9 cellular contexts compared by ENCODE assay signal in genomic region chr7:55548295-55548731, GRCh38. TPM values are rescaled to one million over a fixed set of nuclear protein-coding genes. Genes with fewer than 3 reads are reported as not detected.
DNase-seq lines count a peak whose midpoint lies in the region; ATAC-seq and TF ChIP-seq lines count a peak whose summit lies in the region.
"Had no signal": no experiment of that assay in that cellular context is flagged by ENCODE, and none has a peak within 500 bp of the region (broad histone marks: within the 10 kb centered on the region; RNA-seq: fewer than 3 reads in every experiment).

No MANE protein-coding gene starts in this region.

- peak; percentile 23 for ATAC-seq in activated CD8-positive, alpha-beta T cell treated with anti-CD3 and anti-CD28 coated beads for 36 hours
- ATAC-seq in activated CD8-positive, alpha-beta T cell treated with anti-CD3 and anti-CD28 coated beads, Interleukin-2, amount 10 ng/mL, durations not matched to agents 7 days and 5 days: no peak
- ATAC-seq in GM23338 (no peak; the same call in 2 of the 3 replicates), HG03520 (IDR thresholded peaks at IDR 0.05; ENCODE audit: unreplicated experiment) (peak; percentile 36), sciatic nerve (peak; percentile 32), T-cell (replicated peaks in 1 of 4) (no peak)

- H3K27me3 Mint-ChIP-seq in activated CD8-positive, alpha-beta T cell treated with anti-CD3 and anti-CD28 coated beads for 36 hours: no peaks in the 10 kb centered on the region
- no peaks in the 10 kb centered on the region for H3K27me3 Mint-ChIP-seq in activated CD8-positive, alpha-beta T cell treated with anti-CD3 and anti-CD28 coated beads, Interleukin-2, amount 10 ng/mL, durations not matched to agents 7 days and 5 days (ENCODE audit: low read depth)
- peaks cover 11% of the 10 kb centered on the region for H3K27me3 Mint-ChIP-seq in GM23338 (ENCODE audit: insufficient read depth, low read depth, poor library complexity)
- H3K27me3 Mint-ChIP-seq in T-cell: no peaks in the 10 kb centered on the region

- TF ChIP-seq CTCF in activated CD8-positive, alpha-beta T cell treated with anti-CD3 and anti-CD28 coated beads for 36 hours (IDR thresholded peaks at IDR 0.05): no peak
- TF ChIP-seq CTCF in GM23338 (conservative IDR thresholded peaks at IDR 0.05; ENCODE audit: low read depth in 2 of 2): no peak

- peaks cover 43% of the 10 kb centered on the region for H4K20me1 ChIP-seq in GM23338 (replicated peaks; ENCODE audit: insufficient read depth)

- no peak for DNase-seq in activated CD8-positive, alpha-beta T cell treated with anti-CD3 and anti-CD28 coated beads for 36 hours
- DNase-seq in activated CD8-positive, alpha-beta T cell treated with anti-CD3 and anti-CD28 coated beads, Interleukin-2, amount 10 ng/mL, durations not matched to agents 7 days and 5 days: no peak
- DNase-seq in GM23338 (ENCODE audit: low spot score): no peak
- DNase-seq in sciatic nerve (ENCODE audit: low spot score): no peak
- no peak for DNase-seq in T-cell
- no peak for DNase-seq in erythroblast (lab: John Stamatoyannopoulos, UW)
- DNase-seq in posterior cingulate gyrus: no peak

- H3K79me2 ChIP-seq in GM23338 (replicated peaks; ENCODE audit: insufficient read depth): peaks cover 100% of the 10 kb centered on the region

- H3K4me3 ChIP-seq in GM23338: no peak overlapping the region

- no peaks in the 10 kb centered on the region; the same call in 1 of the 2 replicates for H3K36me3 ChIP-seq in GM23338 (ENCODE audit: insufficient read depth)

- CTCF ChIA-PET in activated CD8-positive, alpha-beta T cell treated with anti-CD3 and anti-CD28 coated beads for 36 hours (lab: Charles Lee): interaction anchor here (1.2 to 4.4 kb wide), 3 partner anchors 10 to 14 kb away, joined by 3 to 14 read pairs (median 6); no protein-coding TSS in a partner anchor
- CTCF ChIA-PET in activated CD8-positive, alpha-beta T cell treated with anti-CD3 and anti-CD28 coated beads, Interleukin-2, amount 10 ng/mL, durations not matched to agents 7 days and 5 days (lab: Charles Lee): interaction anchor here (1.0 kb wide), 1 partner anchor 11 kb away, joined by 3 read pairs; no protein-coding TSS in a partner anchor
- CTCF ChIA-PET in T-cell (lab: Charles Lee): no interaction called here

- no peak overlapping the region for H3K4me3 Mint-ChIP-seq in activated CD8-positive, alpha-beta T cell treated with anti-CD3 and anti-CD28 coated beads for 36 hours
- no peak overlapping the region for H3K4me3 Mint-ChIP-seq in activated CD8-positive, alpha-beta T cell treated with anti-CD3 and anti-CD28 coated beads, Interleukin-2, amount 10 ng/mL, durations not matched to agents 7 days and 5 days
- H3K4me3 Mint-ChIP-seq in GM23338 (no peak overlapping the region), T-cell (no peak overlapping the region)

- TF ChIP-seq POLR2A in erythroblast (IDR thresholded peaks at IDR 0.05; ENCODE audit: low read length): no peak

- intact Hi-C loops in activated CD8-positive, alpha-beta T cell treated with anti-CD3 and anti-CD28 coated beads for 36 hours (cut with micrococcal nuclease): no loop called here
- intact Hi-C loops in sciatic nerve (cut with DNase I) (no loop called here), posterior cingulate gyrus (cut with DNase I) (no loop called here)

- no peak overlapping the region for H2AFZ ChIP-seq in GM23338

- POLR2A ChIA-PET in activated CD8-positive, alpha-beta T cell treated with anti-CD3 and anti-CD28 coated beads for 36 hours (lab: Charles Lee): interaction anchor here (1.2 kb wide), 1 partner anchor 14 kb away, joined by 4 read pairs; no protein-coding TSS in a partner anchor
- POLR2A ChIA-PET in activated CD8-positive, alpha-beta T cell treated with anti-CD3 and anti-CD28 coated beads, Interleukin-2, amount 10 ng/mL, durations not matched to agents 7 days and 5 days (lab: Charles Lee): no interaction called here
- POLR2A ChIA-PET in T-cell (lab: Charles Lee): no interaction called here

- H3K4me1 Mint-ChIP-seq in activated CD8-positive, alpha-beta T cell treated with anti-CD3 and anti-CD28 coated beads for 36 hours (ENCODE audit: low read depth): peaks cover 82% of the 10 kb centered on the region
- peaks cover 24% of the 10 kb centered on the region for H3K4me1 Mint-ChIP-seq in activated CD8-positive, alpha-beta T cell treated with anti-CD3 and anti-CD28 coated beads, Interleukin-2, amount 10 ng/mL, durations not matched to agents 7 days and 5 days (ENCODE audit: low read depth)
- H3K4me1 Mint-ChIP-seq in GM23338 (peaks cover 72% of the 10 kb centered on the region), T-cell (peaks cover 77 to 92% (median 88%) of the 10 kb centered on the region in 3 donors)

- no peaks in the 10 kb centered on the region for H3K9me2 ChIP-seq in GM23338 (ENCODE audit: insufficient read depth)

- H3K27ac ChIP-seq in GM23338 (ENCODE audit: low read depth): no peak overlapping the region
- H3K27ac ChIP-seq: 22Rv1 had no signal

- peaks cover 60% of the 10 kb centered on the region for H3K4me1 ChIP-seq in GM23338 (ENCODE audit: insufficient read depth)

- no peaks in the 10 kb centered on the region for H3K9me3 Mint-ChIP-seq in activated CD8-positive, alpha-beta T cell treated with anti-CD3 and anti-CD28 coated beads for 36 hours
- H3K9me3 Mint-ChIP-seq in activated CD8-positive, alpha-beta T cell treated with anti-CD3 and anti-CD28 coated beads, Interleukin-2, amount 10 ng/mL, durations not matched to agents 7 days and 5 days (ENCODE audit: insufficient read depth): no peaks in the 10 kb centered on the region
- no peaks in the 10 kb centered on the region for H3K9me3 Mint-ChIP-seq in GM23338
- H3K9me3 Mint-ChIP-seq in T-cell: no peaks in the 10 kb centered on the region

- no peaks in the 10 kb centered on the region for H3K27me3 ChIP-seq in GM23338 (ENCODE audit: insufficient read depth)

- H3K36me3 Mint-ChIP-seq in activated CD8-positive, alpha-beta T cell treated with anti-CD3 and anti-CD28 coated beads for 36 hours (ENCODE audit: low read depth): peaks cover 16% of the 10 kb centered on the region
- H3K36me3 Mint-ChIP-seq in activated CD8-positive, alpha-beta T cell treated with anti-CD3 and anti-CD28 coated beads, Interleukin-2, amount 10 ng/mL, durations not matched to agents 7 days and 5 days (ENCODE audit: low read depth): peaks cover 16% of the 10 kb centered on the region
- H3K36me3 Mint-ChIP-seq in GM23338 (ENCODE audit: low read depth) (peaks cover 14% of the 10 kb centered on the region), T-cell (peaks cover 20% of the 10 kb centered on the region)

- H3K27ac Mint-ChIP-seq in activated CD8-positive, alpha-beta T cell treated with anti-CD3 and anti-CD28 coated beads for 36 hours: no peak overlapping the region
- H3K27ac Mint-ChIP-seq in activated CD8-positive, alpha-beta T cell treated with anti-CD3 and anti-CD28 coated beads, Interleukin-2, amount 10 ng/mL, durations not matched to agents 7 days and 5 days: no peak overlapping the region
- H3K27ac Mint-ChIP-seq in GM23338: no peak overlapping the region
- peak overlapping the region in 1 of 2 donors; percentile 67 for H3K27ac Mint-ChIP-seq in T-cell

- no peaks in the 10 kb centered on the region for H3F3A ChIP-seq in GM23338 (replicated peaks; ENCODE audit: low read depth)

- peak overlapping the region; percentile 38; the same call in 1 of the 2 replicates for H3K4me2 ChIP-seq in GM23338

TF ChIP-seq in GM23338, 12 proteins besides CTCF, POLR2A, EP300 and RAD21 (continues in another document):
- no peak for TF ChIP-seq POLR2AphosphoS5 (IDR thresholded peaks at IDR 0.05; ENCODE audit: low read depth)
- no peak for TF ChIP-seq STAT1 (IDR thresholded peaks at IDR 0.05; ENCODE audit: unreplicated experiment)
- no peak for TF ChIP-seq JUNB (IDR thresholded peaks at IDR 0.05; ENCODE audit: unreplicated experiment)

RNA-seq across cellular contexts. Expression of gene VOPP1, which starts 24.0 kb away (rescaled TPM):
- 10 to 100 TPM; 32.6 to 34.7 TPM for total RNA-seq in activated CD8-positive, alpha-beta T cell treated with anti-CD3 and anti-CD28 coated beads for 36 hours
- total RNA-seq in activated CD8-positive, alpha-beta T cell treated with anti-CD3 and anti-CD28 coated beads, Interleukin-2, amount 10 ng/mL, durations not matched to agents 7 days and 5 days: 10 to 100 TPM; 44.5 to 45.3 TPM
- 71.0 and 73.7 TPM in 2 replicates for total RNA-seq in GM23338 (2014; rRNA removed; shearing (Covaris generic))
- polyA plus RNA-seq in GM23338 (2016; fragmentation: Nextera tagmentation; extraction: Ambion mirVana): 26.2 and 28.2 TPM in 2 replicates
- 66.2 TPM for total RNA-seq in sciatic nerve
- 100 to 1,000 TPM in 1 of 5 donors, 10 to 100 TPM in 4; 84.0 to 106 (median 94.8) TPM for total RNA-seq in T-cell

Comparison
In these comparisons a context has a peak if more than half of its experiments do, and no peak if none do; other contexts are left out.
1. ATAC-seq: peak in activated CD8-positive, alpha-beta T cell treated with anti-CD3 and anti-CD28 coated beads for 36 hours (single experiment), HG03520 (single experiment) and sciatic nerve (single experiment); none in activated CD8-positive, alpha-beta T cell treated with anti-CD3 and anti-CD28 coated beads, Interleukin-2, amount 10 ng/mL, durations not matched to agents 7 days and 5 days (single experiment), GM23338 (single experiment) and T-cell (0 of 4).
2. CTCF ChIA-PET loops: an anchor here in activated CD8-positive, alpha-beta T cell treated with anti-CD3 and anti-CD28 coated beads for 36 hours (1.2 to 4.4 kb wide) and activated CD8-positive, alpha-beta T cell treated with anti-CD3 and anti-CD28 coated beads, Interleukin-2, amount 10 ng/mL, durations not matched to agents 7 days and 5 days (1.0 kb wide); none called in T-cell.